In the genomic region with DNA sequence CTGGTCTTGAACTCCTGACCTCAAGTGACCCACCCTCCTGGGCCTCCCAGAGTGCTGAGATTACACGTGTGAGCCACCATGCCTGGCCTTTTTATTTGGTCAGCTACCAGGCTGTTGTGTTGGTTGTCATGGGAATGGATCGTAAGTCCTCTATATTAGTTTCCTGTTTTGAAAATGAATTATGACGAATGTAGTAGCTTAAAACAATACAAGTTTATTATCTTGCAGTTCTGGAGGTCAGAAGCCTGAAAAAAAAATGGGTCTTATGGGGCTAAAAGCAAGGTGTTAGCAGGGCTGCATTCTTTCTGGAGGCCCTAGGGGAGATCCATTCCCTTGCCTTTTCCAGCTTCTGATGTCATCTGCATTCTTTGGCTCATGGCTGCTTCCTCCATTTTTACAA, we compare ENCODE assay signal across 13 cellular contexts. TPM values are rescaled to one million over a fixed set of nuclear protein-coding genes. Genes with fewer than 3 reads are reported as not detected.
DNase-seq lines count a peak whose midpoint lies in the region; ATAC-seq and TF ChIP-seq lines count a peak whose summit lies in the region.
"Had no signal": no experiment of that assay in that cellular context is flagged by ENCODE, and none has a peak within 500 bp of the region (broad histone marks: within the 10 kb centered on the region; RNA-seq: fewer than 3 reads in every experiment).

No MANE protein-coding gene starts in this region.

- no peak overlapping the region for H3K4me3 ChIP-seq in AG10803 (ENCODE audit: low read length)
- H3K4me3 ChIP-seq in cardiac fibroblast (replicated peaks in 1 of 2; ENCODE audit: low read depth in 2 of 2, low read length in 2 of 2) = no peak overlapping the region
- H3K4me3 ChIP-seq: prostate gland had no signal

- ATAC-seq in left colon (peak; percentile 34), HG03159 (IDR thresholded peaks at IDR 0.05; ENCODE audit: unreplicated experiment) (no peak), sciatic nerve (no peak)

- TF ChIP-seq CTCF in AG10803 (conservative IDR thresholded peaks at IDR 0.05; ENCODE audit: low read length) (no peak), cardiac fibroblast (IDR thresholded peaks at IDR 0.05; ENCODE audit: low read depth, low read length) (no peak)

- peak; percentile 58 for DNase-seq in AG10803 (ENCODE audit: low read depth)
- DNase-seq in EL = peak; percentile 79
- peak; percentile 94 to 96 for DNase-seq in cardiac fibroblast (ENCODE audit: low read depth in 2 of 2)
- no peak for DNase-seq in left colon
- no peak for DNase-seq in sciatic nerve (ENCODE audit: low spot score)
- no peak for DNase-seq in activated CD4-positive, alpha-beta T cell treated with anti-CD3 and anti-CD28 coated beads, Interleukin-2, amount 50 U/mL, for 48 hours
- DNase-seq in cerebellar cortex (ENCODE audit: low spot score) = no peak
- DNase-seq: activated CD4-positive, CD25-positive, alpha-beta regulatory T cell; midbrain; NCI-H524 treated with DMSO at 0.1 percent for 48 hours; stimulated activated CD4-positive, alpha-beta T cell treated with anti-CD3 and anti-CD28 coated beads, Interleukin-4, amount 100 ng/mL, for 24 hours had no signal

- intact Hi-C loops in left colon (cut with DNase I, micrococcal nuclease) (no loop called here), sciatic nerve (cut with DNase I) (no loop called here)

RNA-seq across cellular contexts. Expression of a gene that starts 25.1 kb away (rescaled TPM):
- total RNA-seq in left colon (10 to 100 TPM; 55.0 to 57.7 TPM), sciatic nerve (160 TPM)

Comparison
In these comparisons a context has a peak if more than half of its experiments do, and no peak if none do; other contexts are left out.
1. DNase-seq: peak in AG10803 (single experiment), EL (single experiment) and cardiac fibroblast (2 of 2); none in left colon (0 of 2), sciatic nerve (single experiment), activated CD4-positive, alpha-beta T cell treated with anti-CD3 and anti-CD28 coated beads, Interleukin-2, amount 50 U/mL, for 48 hours (0 of 2) and cerebellar cortex (single experiment).